ENCODE assay signal across 10 cellular contexts in genomic region chr2:43210467-43211303, GRCh38. TPM values are rescaled to one million over a fixed set of nuclear protein-coding genes. Genes with fewer than 3 reads are reported as not detected.
DNase-seq lines count a peak whose midpoint lies in the region; ATAC-seq, FAIRE-seq and TF ChIP-seq lines count a peak whose summit lies in the region.
"Had no signal": no experiment of that assay in that cellular context is flagged by ENCODE, and none has a peak within 500 bp of the region (broad histone marks: within the 10 kb centered on the region; RNA-seq: fewer than 3 reads in every experiment).

No MANE protein-coding gene starts in this region.

- FAIRE-seq in urothelium cell line (lab: Jason Lieb, UNC), result no peak
- FAIRE-seq: islet of Langerhans had no signal

- peak; percentile 59 to 71 for ATAC-seq in activated T-cell treated with anti-CD3 and anti-CD28 coated beads, Interleukin-2, amount 50 U/mL, for 72 hours (replicated peaks in 1 of 2)
- ATAC-seq in mucosa of descending colon, result peak; percentile 79
- no peak for ATAC-seq in HG03039 (IDR thresholded peaks at IDR 0.05; ENCODE audit: unreplicated experiment)
- ATAC-seq in activated CD4-positive, CD25-positive, alpha-beta regulatory T cell treated with anti-CD3 and anti-CD28 coated beads, Interleukin-2, amount 50 U/mL, for 24 hours, result no peak
- no peak for ATAC-seq in HG02571 (IDR thresholded peaks at IDR 0.05; ENCODE audit: unreplicated experiment)

- H3K36me3 ChIP-seq in mucosa of descending colon (ENCODE audit: low read depth), result no peaks in the 10 kb centered on the region

- H3K4me1 Mint-ChIP-seq in activated T-cell treated with anti-CD3 and anti-CD28 coated beads, Interleukin-2, amount 50 U/mL, for 72 hours (ENCODE audit: low read depth), result peaks cover 35% of the 10 kb centered on the region

- peaks cover 7% of the 10 kb centered on the region for H3K4me1 ChIP-seq in mucosa of descending colon (ENCODE audit: low read depth)

- peak overlapping the region in 1 of 2 donors; percentile 21 for H3K4me3 Mint-ChIP-seq in activated T-cell treated with anti-CD3 and anti-CD28 coated beads, Interleukin-2, amount 50 U/mL, for 72 hours

- TF ChIP-seq CTCF in astrocyte of the spinal cord (IDR thresholded peaks at IDR 0.05; ENCODE audit: low read depth, low read length) (no peak), mucosa of descending colon (IDR thresholded peaks at IDR 0.05) (no peak)

- H3K27me3 Mint-ChIP-seq in activated T-cell treated with anti-CD3 and anti-CD28 coated beads, Interleukin-2, amount 50 U/mL, for 72 hours (ENCODE audit: low read depth), result no peaks in the 10 kb centered on the region

- H3K9me3 ChIP-seq in mucosa of descending colon, result no peaks in the 10 kb centered on the region

- H3K4me3 ChIP-seq in astrocyte of the spinal cord (ENCODE audit: low read depth, low read length), result no peak overlapping the region
- no peak overlapping the region for H3K4me3 ChIP-seq in mucosa of descending colon
- H3K4me3 ChIP-seq: SK-N-MC had no signal

- peak; percentile 37 to 66 for DNase-seq in activated T-cell treated with anti-CD3 and anti-CD28 coated beads, Interleukin-2, amount 50 U/mL, for 72 hours
- DNase-seq in activated T-cell treated with anti-CD3 and anti-CD28 coated beads for 4 hours (no peak), astrocyte of the spinal cord (ENCODE audit: low read depth, low spot score) (peak; percentile 66), mucosa of descending colon (peak; percentile 70 to 79 (median 72)), urothelium cell line (ENCODE audit: low spot score) (peak; percentile 43)

- no peaks in the 10 kb centered on the region for H3K36me3 Mint-ChIP-seq in activated T-cell treated with anti-CD3 and anti-CD28 coated beads, Interleukin-2, amount 50 U/mL, for 72 hours (ENCODE audit: insufficient read depth in 2 of 2)

- H3K9me3 Mint-ChIP-seq in activated T-cell treated with anti-CD3 and anti-CD28 coated beads, Interleukin-2, amount 50 U/mL, for 72 hours, result no peaks in the 10 kb centered on the region

- in situ Hi-C loops in astrocyte of the spinal cord (cut with HindIII; ENCODE audit: low sequenced_read_pairs), result no loop called here

- intact Hi-C loops in mucosa of descending colon (cut with DNase I, micrococcal nuclease), result no loop called here

- no peak overlapping the region for H3K27ac Mint-ChIP-seq in activated T-cell treated with anti-CD3 and anti-CD28 coated beads, Interleukin-2, amount 50 U/mL, for 72 hours

RNA-seq across cellular contexts. Expression of gene ZFP36L2, which starts 15.7 kb away (rescaled TPM):
- 10 to 100 TPM; 70.8 to 86.4 TPM for total RNA-seq in activated T-cell treated with anti-CD3 and anti-CD28 coated beads, Interleukin-2, amount 50 U/mL, for 72 hours
- 100 to 1,000 TPM; 160 to 198 (median 169) TPM for total RNA-seq in mucosa of descending colon

Comparison
In these comparisons a context has a peak if more than half of its experiments do, and no peak if none do; other contexts are left out.
1. ATAC-seq: peak in activated T-cell treated with anti-CD3 and anti-CD28 coated beads, Interleukin-2, amount 50 U/mL, for 72 hours (2 of 2) and mucosa of descending colon (single experiment); none in HG03039 (single experiment), activated CD4-positive, CD25-positive, alpha-beta regulatory T cell treated with anti-CD3 and anti-CD28 coated beads, Interleukin-2, amount 50 U/mL, for 24 hours (0 of 2) and HG02571 (single experiment).